ENCODE assay signal across 1 cellular context in the genomic region with DNA sequence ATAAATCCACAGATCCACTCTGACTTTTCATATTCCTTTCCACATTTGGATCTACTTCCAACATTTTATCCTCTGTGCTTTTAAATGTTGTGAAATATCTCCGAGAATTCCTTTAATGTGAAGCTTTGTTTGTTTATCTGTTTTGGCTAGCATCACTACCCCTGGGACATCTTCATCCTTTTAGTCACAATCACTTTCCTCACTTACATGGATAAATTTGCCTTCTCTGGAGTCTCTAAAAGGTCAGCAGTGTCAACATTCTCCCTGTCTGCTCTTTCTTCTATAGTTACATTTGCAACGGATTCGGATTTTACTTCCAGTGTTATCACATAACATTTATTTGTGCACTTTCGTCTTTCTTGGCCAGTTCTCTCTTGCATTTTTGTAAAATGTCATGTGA.
TF ChIP-seq lines count a peak whose summit lies in the region.

No MANE protein-coding gene starts in this region.

TF ChIP-seq in GM23338, 12 proteins besides CTCF, POLR2A, EP300 and RAD21 (continued from another document):
- TF ChIP-seq REST (IDR thresholded peaks at IDR 0.05; ENCODE audit: unreplicated experiment) = no peak
- no peak for TF ChIP-seq STAT1 (IDR thresholded peaks at IDR 0.05; ENCODE audit: unreplicated experiment)
- no peak for TF ChIP-seq ZNF114 (CRISPR knock-in tag; IDR thresholded peaks at IDR 0.05)
- no peak for TF ChIP-seq EZH2 (IDR thresholded peaks at IDR 0.05; ENCODE audit: low read depth, unreplicated experiment)
- no peak for TF ChIP-seq NANOG (IDR thresholded peaks at IDR 0.05; ENCODE audit: borderline replicate concordance)
- TF ChIP-seq EZH2phosphoT487 (IDR thresholded peaks at IDR 0.05; ENCODE audit: unreplicated experiment) = no peak
- TF ChIP-seq ZNF462 (CRISPR knock-in tag; IDR thresholded peaks at IDR 0.05) = no peak
- no peak for TF ChIP-seq ZNF331 (CRISPR knock-in tag; IDR thresholded peaks at IDR 0.05; ENCODE audit: low read depth)
- TF ChIP-seq CREB1 (CRISPR knock-in tag; IDR thresholded peaks at IDR 0.05; ENCODE audit: low read depth) = no peak
